ENCODE assay signal across 8 cellular contexts in genomic region chr11:118820412-118821357, GRCh38. TPM values are rescaled to one million over a fixed set of nuclear protein-coding genes. Genes with fewer than 3 reads are reported as not detected.
A peak's percentile ranks its signal among the peaks of the same experiment; 100 is the strongest.
DNase-seq lines count a peak whose midpoint lies in the region; ATAC-seq lines count a peak whose summit lies in the region.

No MANE protein-coding gene starts in this region.

- DNase-seq in activated T-cell treated with anti-CD3 and anti-CD28 coated beads for 24 hours (ENCODE audit: low read depth) (peak; percentile 6), activated T-cell treated with anti-CD3 and anti-CD28 coated beads for 4 hours (no peak), NCI-H446 (lab: John Stamatoyannopoulos, UW) (peak; percentile 17 to 82), LoVo (ENCODE audit: low spot score) (no peak), UCSD-AML1 (lab: John Stamatoyannopoulos, UW; ENCODE audit: unreplicated experiment) (no peak)
- DNase-seq in effector memory CD8-positive, alpha-beta T cell: no peak
- no peak for DNase-seq in naive thymus-derived CD4-positive, alpha-beta T cell

- peak; percentile 89 for ATAC-seq in HG02642 (IDR thresholded peaks at IDR 0.05; ENCODE audit: poor library complexity, unreplicated experiment)
- ATAC-seq in effector memory CD8-positive, alpha-beta T cell (replicated peaks): peak; percentile 58
- peak; percentile 55 for ATAC-seq in naive thymus-derived CD4-positive, alpha-beta T cell

- intact Hi-C loops in naive thymus-derived CD4-positive, alpha-beta T cell (cut with micrococcal nuclease): no loop called here

- no peak overlapping the region for H3K27ac ChIP-seq in naive thymus-derived CD4-positive, alpha-beta T cell (ENCODE audit: low read depth, low read length)

- H3K36me3 Mint-ChIP-seq in effector memory CD8-positive, alpha-beta T cell (ENCODE audit: insufficient read depth): no peaks in the 10 kb centered on the region
- peaks cover 0 to 1% (median 0%) of the 10 kb centered on the region in 5 donors for H3K36me3 Mint-ChIP-seq in naive thymus-derived CD4-positive, alpha-beta T cell

- H3K4me3 Mint-ChIP-seq in effector memory CD8-positive, alpha-beta T cell: no peak overlapping the region
- peak overlapping the region in 2 of 10 donors; percentile 9 to 13 for H3K4me3 Mint-ChIP-seq in naive thymus-derived CD4-positive, alpha-beta T cell

- H3K27me3 ChIP-seq in naive thymus-derived CD4-positive, alpha-beta T cell (ENCODE audit: control insufficient read depth in 2 of 2, insufficient read depth in 2 of 2, low read length in 2 of 2): no peaks in the 10 kb centered on the region

- CTCF ChIA-PET in naive thymus-derived CD4-positive, alpha-beta T cell (lab: Charles Lee): interaction anchor here (0.7 kb wide), 1 partner anchor 575 kb away, joined by 3 read pairs; no protein-coding TSS in a partner anchor

- no peaks in the 10 kb centered on the region for H3K4me1 Mint-ChIP-seq in effector memory CD8-positive, alpha-beta T cell (ENCODE audit: low read depth in 2 of 2)
- H3K4me1 Mint-ChIP-seq in naive thymus-derived CD4-positive, alpha-beta T cell: peaks cover 0 to 4% (median 0%) of the 10 kb centered on the region in 7 donors

- no peak overlapping the region for H3K4me3 ChIP-seq in naive thymus-derived CD4-positive, alpha-beta T cell (ENCODE audit: low read length)

- H3K27ac Mint-ChIP-seq in effector memory CD8-positive, alpha-beta T cell: no peak overlapping the region
- H3K27ac Mint-ChIP-seq in naive thymus-derived CD4-positive, alpha-beta T cell: peak overlapping the region in 1 of 9 donors; percentile 25

- no peaks in the 10 kb centered on the region for H3K9me3 ChIP-seq in naive thymus-derived CD4-positive, alpha-beta T cell (ENCODE audit: control insufficient read depth in 2 of 3, low read length in 3 of 3)

- no peaks in the 10 kb centered on the region for H3K27me3 Mint-ChIP-seq in effector memory CD8-positive, alpha-beta T cell
- no peaks in the 10 kb centered on the region for H3K27me3 Mint-ChIP-seq in naive thymus-derived CD4-positive, alpha-beta T cell

- H3K36me3 ChIP-seq in naive thymus-derived CD4-positive, alpha-beta T cell (ENCODE audit: control insufficient read depth in 2 of 3, insufficient read depth in 3 of 3, low read length in 3 of 3): no peaks in the 10 kb centered on the region

- no peaks in the 10 kb centered on the region for H3K9me3 Mint-ChIP-seq in effector memory CD8-positive, alpha-beta T cell
- no peaks in the 10 kb centered on the region for H3K9me3 Mint-ChIP-seq in naive thymus-derived CD4-positive, alpha-beta T cell

- H3K4me1 ChIP-seq in naive thymus-derived CD4-positive, alpha-beta T cell (ENCODE audit: control insufficient read depth in 2 of 2, insufficient read depth in 2 of 2, low read length in 2 of 2): no peaks in the 10 kb centered on the region

- POLR2A ChIA-PET in naive thymus-derived CD4-positive, alpha-beta T cell (lab: Charles Lee): interaction anchor here (0.6 to 1.4 kb wide), 3 partner anchors 13 to 75 kb away, joined by 3 to 4 read pairs (median 3); no protein-coding TSS in a partner anchor

RNA-seq across cellular contexts. Expression of gene DDX6, which starts 29.7 kb away (rescaled TPM):
- total RNA-seq in naive thymus-derived CD4-positive, alpha-beta T cell: 100 to 1,000 TPM; 154 to 346 (median 272) TPM
- 100 to 1,000 TPM; 118 to 142 TPM for polyA plus RNA-seq in naive thymus-derived CD4-positive, alpha-beta T cell

Comparison
In these comparisons a context has a peak if more than half of its experiments do, and no peak if none do; other contexts are left out.
1. DNase-seq: peak in activated T-cell treated with anti-CD3 and anti-CD28 coated beads for 24 hours (single experiment) and NCI-H446 (2 of 2); none in activated T-cell treated with anti-CD3 and anti-CD28 coated beads for 4 hours (single experiment), effector memory CD8-positive, alpha-beta T cell (0 of 3), naive thymus-derived CD4-positive, alpha-beta T cell (0 of 9), LoVo (single experiment) and UCSD-AML1 (single experiment).
2. Peak in every context shown above with its lines, with median percentiles within 50 percentile points of each other: ATAC-seq.